ENCODE assay signal across 8 cellular contexts in genomic region chr5:177390363-177391300, GRCh38. TPM values are rescaled to one million over a fixed set of nuclear protein-coding genes. Genes with fewer than 3 reads are reported as not detected.
A peak's percentile ranks its signal among the peaks of the same experiment; 100 is the strongest.
DNase-seq lines count a peak whose midpoint lies in the region; ATAC-seq and TF ChIP-seq lines count a peak whose summit lies in the region.

No MANE protein-coding gene starts in this region.

- H3K4me1 ChIP-seq in NT2/D1 (ENCODE audit: insufficient read depth, insufficient read length): peaks cover 28% of the 10 kb centered on the region

- peak overlapping the region; percentile 88 for H3K27ac Mint-ChIP-seq in activated CD8-positive, alpha-beta memory T cell treated with anti-CD3 and anti-CD28 coated beads, Interleukin-2, amount 10 ng/mL, durations not matched to agents 7 days and 5 days

- H3K4me3 ChIP-seq in NT2/D1 (ENCODE audit: insufficient read length, low read depth): no peak overlapping the region
- H3K4me3 ChIP-seq in epithelial cell of esophagus (ENCODE audit: low read length): no peak overlapping the region

- H3K4me1 Mint-ChIP-seq in activated CD8-positive, alpha-beta memory T cell treated with anti-CD3 and anti-CD28 coated beads, Interleukin-2, amount 10 ng/mL, durations not matched to agents 7 days and 5 days: peaks cover 47% of the 10 kb centered on the region

- DNase-seq in Ammon's horn (ENCODE audit: low spot score) (peak; percentile 87), HT1080 (ENCODE audit: low read depth) (peak; percentile 89), NT2/D1 (ENCODE audit: low read depth, low spot score) (peak; percentile 87), epithelial cell of esophagus (ENCODE audit: low read depth) (peak; percentile 83), myocyte (ENCODE audit: low read depth) (peak; percentile 86)
- peak; percentile 93 for DNase-seq in activated CD8-positive, alpha-beta memory T cell treated with anti-CD3 and anti-CD28 coated beads, Interleukin-2, amount 10 ng/mL, durations not matched to agents 7 days and 5 days
- DNase-seq in stimulated activated CD8-positive, alpha-beta memory T cell treated with anti-CD3 and anti-CD28 coated beads, Interleukin-7, amount 100 ng/mL, for 1 hour (ENCODE audit: low read depth in 2 of 2): peak; percentile 69 to 79

- H3K9me3 Mint-ChIP-seq in activated CD8-positive, alpha-beta memory T cell treated with anti-CD3 and anti-CD28 coated beads, Interleukin-2, amount 10 ng/mL, durations not matched to agents 7 days and 5 days (ENCODE audit: low read depth): no peaks in the 10 kb centered on the region

- CTCF ChIA-PET in activated CD8-positive, alpha-beta memory T cell treated with anti-CD3 and anti-CD28 coated beads, Interleukin-2, amount 10 ng/mL, durations not matched to agents 7 days and 5 days (lab: Charles Lee): interaction anchor here (0.6 to 20.4 kb wide), 46 partner anchors 12 to 319 kb away, joined by 3 to 405 read pairs (median 5); partner anchors contain the start of genes DDX41, F12, GRK6 and LMAN2

- H3K36me3 ChIP-seq in NT2/D1 (ENCODE audit: insufficient read depth, insufficient read length, low read length): no peaks in the 10 kb centered on the region

- peak overlapping the region; percentile 37 for H3K4me3 Mint-ChIP-seq in activated CD8-positive, alpha-beta memory T cell treated with anti-CD3 and anti-CD28 coated beads, Interleukin-2, amount 10 ng/mL, durations not matched to agents 7 days and 5 days

- ATAC-seq in GM19351 (IDR thresholded peaks at IDR 0.05; ENCODE audit: unreplicated experiment): peak; percentile 63
- ATAC-seq in activated CD8-positive, alpha-beta memory T cell treated with anti-CD3 and anti-CD28 coated beads, Interleukin-2, amount 10 ng/mL, durations not matched to agents 7 days and 5 days: peak; percentile 72

- H3K36me3 Mint-ChIP-seq in activated CD8-positive, alpha-beta memory T cell treated with anti-CD3 and anti-CD28 coated beads, Interleukin-2, amount 10 ng/mL, durations not matched to agents 7 days and 5 days: no peaks in the 10 kb centered on the region

- peaks cover 35% of the 10 kb centered on the region for H3K27me3 ChIP-seq in NT2/D1 (ENCODE audit: insufficient read depth, insufficient read length)

- H3K27me3 Mint-ChIP-seq in activated CD8-positive, alpha-beta memory T cell treated with anti-CD3 and anti-CD28 coated beads, Interleukin-2, amount 10 ng/mL, durations not matched to agents 7 days and 5 days: no peaks in the 10 kb centered on the region

- H3K9ac ChIP-seq in NT2/D1 (ENCODE audit: insufficient read length, low read depth): peak overlapping the region; percentile 59

- peak; percentile 99 for TF ChIP-seq CTCF in epithelial cell of esophagus (IDR thresholded peaks at IDR 0.05; ENCODE audit: insufficient read depth, low read depth, low read length, missing control alignments)

- H3K9me3 ChIP-seq in NT2/D1 (ENCODE audit: insufficient read depth, low read length): no peaks in the 10 kb centered on the region

RNA-seq across cellular contexts. Expression of gene SLC34A1, which starts 6.4 kb away (rescaled TPM):
- total RNA-seq in HT1080 (2014; rRNA removed; shearing (Covaris generic)): 0.10 and 0.34 TPM in 2 replicates
- polyA plus RNA-seq in HT1080 (2015; cell fraction: cytosol; rRNA removed): not detected in 2 replicates
- 0.12 TPM in 1 of 2 replicates, not detected in the other for polyA plus RNA-seq in HT1080 (2015; cell fraction: nucleus; rRNA removed)
- total RNA-seq in activated CD8-positive, alpha-beta memory T cell treated with anti-CD3 and anti-CD28 coated beads, Interleukin-2, amount 10 ng/mL, durations not matched to agents 7 days and 5 days: under 1 TPM; 0.19 to 0.85 TPM
- total RNA-seq in myocyte: not detected in 2 replicates
- not detected for polyA plus RNA-seq in myocyte (2012)

RNA-seq across cellular contexts. Expression of gene PFN3, which starts 9.8 kb away (rescaled TPM):
- not detected in 2 replicates for total RNA-seq in HT1080 (2014; rRNA removed; shearing (Covaris generic))
- not detected in 2 replicates for polyA plus RNA-seq in HT1080 (2015; cell fraction: cytosol; rRNA removed)
- not detected in 2 replicates for polyA plus RNA-seq in HT1080 (2015; cell fraction: nucleus; rRNA removed)
- total RNA-seq in activated CD8-positive, alpha-beta memory T cell treated with anti-CD3 and anti-CD28 coated beads, Interleukin-2, amount 10 ng/mL, durations not matched to agents 7 days and 5 days: not detected
- total RNA-seq in myocyte: not detected in 2 replicates
- polyA plus RNA-seq in myocyte (2012): not detected

RNA-seq across cellular contexts. Expression of gene F12, which starts 18.7 kb away (rescaled TPM):
- total RNA-seq in HT1080 (2014; rRNA removed; shearing (Covaris generic)): 8.5 and 15.2 TPM in 2 replicates
- 4.7 and 7.3 TPM in 2 replicates for polyA plus RNA-seq in HT1080 (2015; cell fraction: cytosol; rRNA removed)
- 3.4 TPM in 2 replicates for polyA plus RNA-seq in HT1080 (2015; cell fraction: nucleus; rRNA removed)
- 1 to 10 TPM; 1.3 to 2.2 TPM for total RNA-seq in activated CD8-positive, alpha-beta memory T cell treated with anti-CD3 and anti-CD28 coated beads, Interleukin-2, amount 10 ng/mL, durations not matched to agents 7 days and 5 days
- total RNA-seq in myocyte: 0.86 and 0.94 TPM in 2 replicates
- 0.64 TPM for polyA plus RNA-seq in myocyte (2012)

RNA-seq across cellular contexts. Expression of gene RGS14, which starts 32.9 kb away (rescaled TPM):
- 27.7 and 29.8 TPM in 2 replicates for total RNA-seq in HT1080 (2014; rRNA removed; shearing (Covaris generic))
- 15.6 and 23.1 TPM in 2 replicates for polyA plus RNA-seq in HT1080 (2015; cell fraction: cytosol; rRNA removed)
- 30.4 and 36.1 TPM in 2 replicates for polyA plus RNA-seq in HT1080 (2015; cell fraction: nucleus; rRNA removed)
- total RNA-seq in activated CD8-positive, alpha-beta memory T cell treated with anti-CD3 and anti-CD28 coated beads, Interleukin-2, amount 10 ng/mL, durations not matched to agents 7 days and 5 days: 10 to 100 TPM; 52.3 to 93.0 TPM
- 2.5 and 4.1 TPM in 2 replicates for total RNA-seq in myocyte
- polyA plus RNA-seq in myocyte (2012): 0.16 TPM

RNA-seq across cellular contexts. Expression of gene GRK6, which starts 35.8 kb away (rescaled TPM):
- total RNA-seq in HT1080 (2014; rRNA removed; shearing (Covaris generic)): 42.3 and 46.2 TPM in 2 replicates
- 39.5 and 45.7 TPM in 2 replicates for polyA plus RNA-seq in HT1080 (2015; cell fraction: cytosol; rRNA removed)
- 23.2 and 24.1 TPM in 2 replicates for polyA plus RNA-seq in HT1080 (2015; cell fraction: nucleus; rRNA removed)
- 100 to 1,000 TPM; 112 to 159 TPM for total RNA-seq in activated CD8-positive, alpha-beta memory T cell treated with anti-CD3 and anti-CD28 coated beads, Interleukin-2, amount 10 ng/mL, durations not matched to agents 7 days and 5 days
- total RNA-seq in myocyte: 19.8 and 27.8 TPM in 2 replicates
- 15.4 TPM for polyA plus RNA-seq in myocyte (2012)
